8 cellular contexts compared by ENCODE assay signal in the genomic region with DNA sequence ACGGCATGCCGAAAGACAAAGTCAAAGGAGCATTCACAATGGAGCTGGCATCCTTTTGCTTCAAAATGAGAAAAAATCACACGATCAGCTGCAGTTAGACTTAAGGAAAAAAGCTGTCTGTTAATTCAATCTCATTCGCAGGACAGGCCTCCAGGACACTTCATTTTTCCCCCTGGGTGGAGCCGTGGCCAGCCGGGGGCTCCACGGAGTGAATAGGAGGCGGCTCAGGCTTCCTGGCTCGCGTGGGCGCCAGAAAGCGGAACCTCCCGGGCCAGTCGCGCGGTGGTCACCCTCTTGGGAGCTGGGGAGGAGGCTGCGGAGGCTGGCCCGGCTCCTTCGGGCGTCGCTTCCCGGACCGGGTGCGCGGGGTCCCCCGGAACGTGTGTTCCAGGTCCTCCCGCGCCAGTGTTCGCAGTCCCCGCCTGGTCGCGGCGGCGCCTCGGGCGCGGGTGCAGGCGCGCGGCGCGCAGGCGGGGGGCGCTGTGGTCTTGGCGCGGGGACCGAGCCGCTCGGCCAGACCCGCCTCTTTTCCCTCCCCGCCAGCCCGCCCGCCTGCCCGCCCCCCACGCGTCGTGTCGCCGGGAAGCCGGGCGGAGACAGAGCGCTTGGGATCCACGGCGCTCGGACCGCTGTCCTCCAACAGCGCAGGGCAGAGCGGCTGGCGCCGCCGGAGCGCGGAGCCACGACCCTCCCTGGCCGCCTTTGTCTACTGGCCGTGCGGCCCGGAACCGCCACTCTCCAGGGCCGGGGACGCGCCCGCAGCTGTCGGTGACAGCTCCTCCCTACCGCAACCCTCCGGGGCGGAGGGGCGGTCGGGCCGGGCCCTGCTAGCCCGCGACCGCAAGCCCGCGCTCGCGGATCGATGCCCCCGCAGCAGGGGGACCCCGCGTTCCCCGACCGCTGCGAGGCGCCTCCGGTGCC. TPM values are rescaled to one million over a fixed set of nuclear protein-coding genes. Genes with fewer than 3 reads are reported as not detected.
DNase-seq lines count a peak whose midpoint lies in the region; ATAC-seq and TF ChIP-seq lines count a peak whose summit lies in the region.

Gene RHOU, plus strand, starts transcription at position 599 of the 921 bp plus-strand sequence. Its CDS starts 264 bp downstream, at position 863.

- no peaks in the 10 kb centered on the region for H3K9me3 Mint-ChIP-seq in natural killer cell treated with Interleukin-12 subunit alpha and Interleukin-12 subunit beta and Interleukin-15 and Interleukin-18, amount 100 ng/mL, for 72 hours

- CTCF ChIA-PET in PC-3 (lab: Charles Lee), result no interaction called here

- H2AFZ ChIP-seq in PC-3 (ENCODE audit: low read length), result peak within 1 kb of the TSS; percentile 69

- ATAC-seq in HG03520 (IDR thresholded peaks at IDR 0.05; ENCODE audit: unreplicated experiment) (peak; percentile 54), PC-3 (peak; percentile 81), HG02870 (IDR thresholded peaks at IDR 0.05; ENCODE audit: unreplicated experiment) (no peak)
- ATAC-seq in natural killer cell treated with Interleukin-12 subunit alpha and Interleukin-12 subunit beta and Interleukin-15 and Interleukin-18, amount 100 ng/mL, for 72 hours, result peak; percentile 89
- ATAC-seq in stimulated activated naive CD8-positive, alpha-beta T cell treated with anti-CD3 and anti-CD28 coated beads, Interleukin-15, Interleukin-2, amounts not matched to agents 100 U/mL and 50 U/mL, for 24 hours, result peak; percentile 84

- H3K79me2 ChIP-seq in PC-3 (ENCODE audit: low read length), result no peaks in the 10 kb centered on the region

- no TSS peak for BruUV-seq in PC-3 (replicated peaks; lab: Mats Ljungman, UMichigan)

- H3K27ac ChIP-seq in PC-3 (ENCODE audit: low read length), result no peak within 1 kb of the TSS

- no peaks in the 10 kb centered on the region for H3K36me3 ChIP-seq in GM06990 (ENCODE audit: control insufficient read depth, insufficient read depth, low read length)
- H3K36me3 ChIP-seq in PC-3 (ENCODE audit: low read depth, low read length), result no peaks in the 10 kb centered on the region

- H3K9me3 ChIP-seq in PC-3 (ENCODE audit: low read length), result no peaks in the 10 kb centered on the region

- DNase-seq in GM06990 (ENCODE audit: extremely low read depth, insufficient read length) (peak; percentile 13), PC-3 (peak; percentile 34), fibroblast of the conjunctiva (ENCODE audit: low read depth) (peak; percentile 31)
- peak; percentile 48 for DNase-seq in activated T-helper 9 cell treated with anti-CD3 and anti-CD28 coated beads, Interleukin-2, amount 50 U/mL, for 16 hours (ENCODE audit: low read depth)
- peak; percentile 63 for DNase-seq in natural killer cell treated with Interleukin-12 subunit alpha and Interleukin-12 subunit beta and Interleukin-15 and Interleukin-18, amount 100 ng/mL, for 72 hours (ENCODE audit: low spot score)
- peak; percentile 74 for DNase-seq in stimulated activated naive CD8-positive, alpha-beta T cell treated with anti-CD3 and anti-CD28 coated beads, Interleukin-15, Interleukin-2, amounts not matched to agents 100 U/mL and 50 U/mL, for 24 hours

- POLR2A ChIA-PET in PC-3 (lab: Charles Lee; ENCODE audit: unreplicated experiment), result interaction anchor here (0.7 kb wide), 1 partner anchor 19 kb away, joined by 3 read pairs; no protein-coding TSS in a partner anchor

- peaks cover 4% of the 10 kb centered on the region for H3K27me3 ChIP-seq in GM06990 (replicated peaks; ENCODE audit: control insufficient read depth, insufficient read depth, low read length)
- H3K27me3 ChIP-seq in PC-3 (ENCODE audit: low read length), result peaks cover 91% of the 10 kb centered on the region

- peaks cover 6 to 7% of the 10 kb centered on the region in 2 donors for H3K4me1 Mint-ChIP-seq in natural killer cell treated with Interleukin-12 subunit alpha and Interleukin-12 subunit beta and Interleukin-15 and Interleukin-18, amount 100 ng/mL, for 72 hours (ENCODE audit: low read depth in 2 of 2)

- H3K4me2 ChIP-seq in PC-3 (ENCODE audit: low read length), result peak within 1 kb of the TSS; percentile 81

- no peaks in the 10 kb centered on the region for H3F3A ChIP-seq in PC-3 (ENCODE audit: low read length, unreplicated experiment)

- no peak within 1 kb of the TSS; the same call in none of the 2 replicates for H3K4me3 ChIP-seq in GM06990 (replicated peaks; ENCODE audit: low read depth, low read length)
- H3K4me3 ChIP-seq in PC-3 (ENCODE audit: low read length), result peak within 1 kb of the TSS; percentile 66

- no peaks in the 10 kb centered on the region for H3K36me3 Mint-ChIP-seq in natural killer cell treated with Interleukin-12 subunit alpha and Interleukin-12 subunit beta and Interleukin-15 and Interleukin-18, amount 100 ng/mL, for 72 hours

- peaks cover 13 to 26% of the 10 kb centered on the region in 2 donors for H3K27me3 Mint-ChIP-seq in natural killer cell treated with Interleukin-12 subunit alpha and Interleukin-12 subunit beta and Interleukin-15 and Interleukin-18, amount 100 ng/mL, for 72 hours

- peaks cover 11% of the 10 kb centered on the region for H3K4me1 ChIP-seq in PC-3 (ENCODE audit: insufficient read depth, low read length)

- H3K4me3 Mint-ChIP-seq in natural killer cell treated with Interleukin-12 subunit alpha and Interleukin-12 subunit beta and Interleukin-15 and Interleukin-18, amount 100 ng/mL, for 72 hours, result peak within 1 kb of the TSS; percentile 87

- peak within 1 kb of the TSS in 1 of 2 donors; percentile 50 for H3K27ac Mint-ChIP-seq in natural killer cell treated with Interleukin-12 subunit alpha and Interleukin-12 subunit beta and Interleukin-15 and Interleukin-18, amount 100 ng/mL, for 72 hours

- no peak within 1 kb of the TSS for H3K9ac ChIP-seq in PC-3 (ENCODE audit: low read length)

- intact Hi-C loops in PC-3 (cut with micrococcal nuclease), result loop anchor here (2.0 kb wide), 1 partner anchor 496 kb away; no protein-coding TSS in a partner anchor

- H3K9me2 ChIP-seq in PC-3 (replicated peaks; ENCODE audit: low read length), result no peaks in the 10 kb centered on the region

- TF ChIP-seq CTCF in GM06990 (IDR thresholded peaks at IDR 0.05; ENCODE audit: insufficient read depth, low read length, poor library complexity, severe bottlenecking), result no peak
- TF ChIP-seq CTCF in PC-3 (conservative IDR thresholded peaks at IDR 0.05; ENCODE audit: low read depth, low read length), result peak; percentile 49; the same call in 1 of the 2 replicates

- no peaks in the 10 kb centered on the region for H4K20me1 ChIP-seq in PC-3 (ENCODE audit: low read length)

RNA-seq across cellular contexts. Expression of gene RHOU, which starts in this region (rescaled TPM):
- 0.17 and 0.26 TPM in 2 replicates for total RNA-seq in PC-3 (2014; rRNA removed)
- total RNA-seq in natural killer cell treated with Interleukin-12 subunit alpha and Interleukin-12 subunit beta and Interleukin-15 and Interleukin-18, amount 100 ng/mL, for 72 hours, result 1 to 10 TPM in 1 of 2 donors, under 1 TPM in 1; 0.50 to 3.7 TPM

Comparison
In these comparisons a context has a peak if more than half of its experiments do, and no peak if none do; other contexts are left out.
1. Peak in DNase-seq, ATAC-seq, H3K4me3 ChIP-seq and H3K4me2 ChIP-seq in PC-3; RNA of the gene not detected or under 1 TPM.
2. DNase-seq: peak in every context shown above with its lines; median percentile 74 in stimulated activated naive CD8-positive, alpha-beta T cell treated with anti-CD3 and anti-CD28 coated beads, Interleukin-15, Interleukin-2, amounts not matched to agents 100 U/mL and 50 U/mL, for 24 hours; 63 in natural killer cell treated with Interleukin-12 subunit alpha and Interleukin-12 subunit beta and Interleukin-15 and Interleukin-18, amount 100 ng/mL, for 72 hours; 48 in activated T-helper 9 cell treated with anti-CD3 and anti-CD28 coated beads, Interleukin-2, amount 50 U/mL, for 16 hours; 34 in PC-3; 31 in fibroblast of the conjunctiva; 13 in GM06990.